In the genomic region with DNA sequence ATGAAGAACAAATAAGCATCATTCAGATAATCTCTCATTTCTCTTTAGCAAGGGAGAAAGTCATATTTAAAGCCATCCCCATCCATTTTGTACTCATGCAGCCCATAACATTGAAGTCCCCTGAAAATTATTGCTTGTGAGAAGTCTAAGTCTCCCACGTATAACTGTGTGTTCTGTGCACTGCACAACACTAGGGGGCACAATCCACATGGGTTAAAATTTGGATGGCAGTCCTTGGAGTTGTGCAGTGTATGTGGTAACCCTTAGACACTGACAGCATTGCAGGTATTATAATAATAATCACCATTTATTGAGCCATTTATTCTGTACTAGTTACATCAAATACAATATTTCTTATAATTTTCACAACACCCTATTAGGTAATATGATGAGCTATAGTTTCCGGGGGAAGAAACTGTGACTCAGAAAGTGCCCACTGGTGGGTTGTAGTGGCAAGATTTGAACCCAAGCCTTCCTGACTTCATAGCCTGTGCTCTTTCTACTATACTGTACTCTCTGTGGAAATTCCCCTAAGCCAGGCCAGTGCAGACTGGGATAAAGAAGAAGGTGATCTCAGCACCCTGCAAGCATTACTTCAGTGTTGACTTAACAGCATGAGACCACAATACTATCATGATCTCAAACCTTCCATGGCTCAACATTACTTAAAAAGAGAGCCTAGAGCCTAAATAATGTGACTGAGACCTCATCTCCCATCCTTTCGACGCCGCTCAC, we compare ENCODE assay signal across 2 cellular contexts.
TF ChIP-seq lines count a peak whose summit lies in the region.

No MANE protein-coding gene starts in this region.

TF ChIP-seq in HCT116, 20 proteins besides CTCF, POLR2A, EP300 and RAD21:
- TF ChIP-seq SRF (IDR thresholded peaks at IDR 0.05; ENCODE audit: low read depth): no peak
- TF ChIP-seq, protein P1, sequence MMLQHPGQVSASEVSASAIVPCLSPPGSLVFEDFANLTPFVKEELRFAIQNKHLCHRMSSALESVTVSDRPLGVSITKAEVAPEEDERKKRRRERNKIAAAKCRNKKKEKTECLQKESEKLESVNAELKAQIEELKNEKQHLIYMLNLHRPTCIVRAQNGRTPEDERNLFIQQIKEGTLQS (IDR thresholded peaks at IDR 0.05): no peak
- TF ChIP-seq REST (IDR thresholded peaks at IDR 0.05; ENCODE audit: low read depth): no peak
- no peak for TF ChIP-seq CEBPB (IDR thresholded peaks at IDR 0.05; ENCODE audit: low read depth)
- TF ChIP-seq, protein P2, sequence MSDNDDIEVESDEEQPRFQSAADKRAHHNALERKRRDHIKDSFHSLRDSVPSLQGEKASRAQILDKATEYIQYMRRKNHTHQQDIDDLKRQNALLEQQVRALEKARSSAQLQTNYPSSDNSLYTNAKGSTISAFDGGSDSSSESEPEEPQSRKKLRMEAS (IDR thresholded peaks at IDR 0.05): no peak
TF ChIP-seq in HCT116: peak in this region for 0.

TF ChIP-seq in WTC11, 78 proteins besides CTCF, POLR2A, EP300 and RAD21:
- TF ChIP-seq, protein P3, sequence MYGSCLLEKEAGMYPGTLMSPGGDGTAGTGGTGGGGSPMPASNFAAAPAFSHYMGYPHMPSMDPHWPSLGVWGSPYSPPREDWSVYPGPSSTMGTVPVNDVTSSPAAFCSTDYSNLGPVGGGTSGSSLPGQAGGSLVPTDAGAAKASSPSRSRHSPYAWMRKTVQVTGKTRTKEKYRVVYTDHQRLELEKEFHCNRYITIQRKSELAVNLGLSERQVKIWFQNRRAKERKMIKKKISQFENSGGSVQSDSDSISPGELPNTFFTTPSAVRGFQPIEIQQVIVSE (CRISPR knock-in tag; IDR thresholded peaks at IDR 0.05; ENCODE audit: borderline replicate concordance): no peak
- no peak for TF ChIP-seq NFATC4 (CRISPR knock-in tag; IDR thresholded peaks at IDR 0.05)
- TF ChIP-seq ETV6 (CRISPR knock-in tag; IDR thresholded peaks at IDR 0.05): no peak
